ENCODE assay signal across 1 cellular context in genomic region chr9:21806644-21807043, GRCh38.
TF ChIP-seq lines count a peak whose summit lies in the region.

No MANE protein-coding gene starts in this region.

TF ChIP-seq in HCT116, 20 proteins besides CTCF, POLR2A, EP300 and RAD21:
- no peak for TF ChIP-seq ELF1 (IDR thresholded peaks at IDR 0.05; ENCODE audit: borderline replicate concordance, low read depth)
- TF ChIP-seq CEBPB (IDR thresholded peaks at IDR 0.05; ENCODE audit: low read depth): no peak
- TF ChIP-seq, protein P1, sequence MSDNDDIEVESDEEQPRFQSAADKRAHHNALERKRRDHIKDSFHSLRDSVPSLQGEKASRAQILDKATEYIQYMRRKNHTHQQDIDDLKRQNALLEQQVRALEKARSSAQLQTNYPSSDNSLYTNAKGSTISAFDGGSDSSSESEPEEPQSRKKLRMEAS (IDR thresholded peaks at IDR 0.05): no peak
- TF ChIP-seq SIN3A (IDR thresholded peaks at IDR 0.05; ENCODE audit: low read depth): no peak
- no peak for TF ChIP-seq TCF7L2 (IDR thresholded peaks at IDR 0.05; ENCODE audit: borderline replicate concordance, extremely low read depth, insufficient read depth, insufficient read length)
- TF ChIP-seq, protein P2, sequence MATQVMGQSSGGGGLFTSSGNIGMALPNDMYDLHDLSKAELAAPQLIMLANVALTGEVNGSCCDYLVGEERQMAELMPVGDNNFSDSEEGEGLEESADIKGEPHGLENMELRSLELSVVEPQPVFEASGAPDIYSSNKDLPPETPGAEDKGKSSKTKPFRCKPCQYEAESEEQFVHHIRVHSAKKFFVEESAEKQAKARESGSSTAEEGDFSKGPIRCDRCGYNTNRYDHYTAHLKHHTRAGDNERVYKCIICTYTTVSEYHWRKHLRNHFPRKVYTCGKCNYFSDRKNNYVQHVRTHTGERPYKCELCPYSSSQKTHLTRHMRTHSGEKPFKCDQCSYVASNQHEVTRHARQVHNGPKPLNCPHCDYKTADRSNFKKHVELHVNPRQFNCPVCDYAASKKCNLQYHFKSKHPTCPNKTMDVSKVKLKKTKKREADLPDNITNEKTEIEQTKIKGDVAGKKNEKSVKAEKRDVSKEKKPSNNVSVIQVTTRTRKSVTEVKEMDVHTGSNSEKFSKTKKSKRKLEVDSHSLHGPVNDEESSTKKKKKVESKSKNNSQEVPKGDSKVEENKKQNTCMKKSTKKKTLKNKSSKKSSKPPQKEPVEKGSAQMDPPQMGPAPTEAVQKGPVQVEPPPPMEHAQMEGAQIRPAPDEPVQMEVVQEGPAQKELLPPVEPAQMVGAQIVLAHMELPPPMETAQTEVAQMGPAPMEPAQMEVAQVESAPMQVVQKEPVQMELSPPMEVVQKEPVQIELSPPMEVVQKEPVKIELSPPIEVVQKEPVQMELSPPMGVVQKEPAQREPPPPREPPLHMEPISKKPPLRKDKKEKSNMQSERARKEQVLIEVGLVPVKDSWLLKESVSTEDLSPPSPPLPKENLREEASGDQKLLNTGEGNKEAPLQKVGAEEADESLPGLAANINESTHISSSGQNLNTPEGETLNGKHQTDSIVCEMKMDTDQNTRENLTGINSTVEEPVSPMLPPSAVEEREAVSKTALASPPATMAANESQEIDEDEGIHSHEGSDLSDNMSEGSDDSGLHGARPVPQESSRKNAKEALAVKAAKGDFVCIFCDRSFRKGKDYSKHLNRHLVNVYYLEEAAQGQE (IDR thresholded peaks at IDR 0.05; ENCODE audit: low read depth): no peak
- no peak for TF ChIP-seq YY1 (IDR thresholded peaks at IDR 0.05; ENCODE audit: extremely low read depth, insufficient replicate concordance, low read depth, low read length)
- TF ChIP-seq SP1 (IDR thresholded peaks at IDR 0.05; ENCODE audit: low read depth): no peak
- no peak for TF ChIP-seq ZFX (IDR thresholded peaks at IDR 0.05)
- TF ChIP-seq EZH2 (IDR thresholded peaks at IDR 0.05): no peak
- no peak for TF ChIP-seq ZBTB33 (IDR thresholded peaks at IDR 0.05; ENCODE audit: extremely low read depth, insufficient replicate concordance, low read length)
